In genomic region chr17:39573447-39574298, GRCh38 we compare ENCODE assay signal across 8 cellular contexts. TPM values are rescaled to one million over a fixed set of nuclear protein-coding genes. Genes with fewer than 3 reads are reported as not detected.
DNase-seq lines count a peak whose midpoint lies in the region; ATAC-seq lines count a peak whose summit lies in the region.

No MANE protein-coding gene starts in this region.

- H3K4me3 ChIP-seq in Karpas-422 (ENCODE audit: low read length) = peak overlapping the region; percentile 81

- H4K20me1 ChIP-seq in Karpas-422 (ENCODE audit: insufficient read depth, low read depth, low read length) = no peaks in the 10 kb centered on the region

- peak overlapping the region; percentile 94 for H3K4me2 ChIP-seq in Karpas-422 (ENCODE audit: low read depth, low read length, poor library complexity, severe bottlenecking)

- no peaks in the 10 kb centered on the region for H3K79me2 ChIP-seq in Karpas-422 (ENCODE audit: low read length)

- DNase-seq in ELR (ENCODE audit: low read depth) (peak; percentile 77), Karpas-422 (peak; percentile 82), T1000 (lab: John Stamatoyannopoulos, UW) (peak; percentile 61), dedifferentiated amniotic fluid mesenchymal stem cell (ENCODE audit: extremely low spot score) (peak; percentile 36), left kidney (ENCODE audit: low read depth, low spot score) (peak; percentile 93)
- DNase-seq in stimulated activated CD4-positive, alpha-beta T cell treated with anti-CD3 and anti-CD28 coated beads, Interleukin-2, amount 100 ng/mL, for 48 hours = peak; percentile 29 to 32

- H3K9me2 ChIP-seq in Karpas-422 (replicated peaks; ENCODE audit: insufficient read depth, low read length) = no peaks in the 10 kb centered on the region

- H3K4me1 ChIP-seq in Karpas-422 (ENCODE audit: low read length) = peaks cover 16% of the 10 kb centered on the region

- H3K9me3 ChIP-seq in Karpas-422 (ENCODE audit: low read length) = peaks cover 7% of the 10 kb centered on the region; the same call in 1 of the 2 replicates

- peaks cover 26% of the 10 kb centered on the region for H3K36me3 ChIP-seq in Karpas-422 (ENCODE audit: insufficient read depth, low read length)

- H2AFZ ChIP-seq in Karpas-422 (ENCODE audit: low read length) = peak overlapping the region; percentile 52; the same call in 1 of the 2 replicates

- H3K27ac ChIP-seq in Karpas-422 (ENCODE audit: low read length) = no peak overlapping the region

- ATAC-seq in GM18519 (IDR thresholded peaks at IDR 0.05; ENCODE audit: low FRiP score, unreplicated experiment) = no peak
- ATAC-seq in GM18909 (IDR thresholded peaks at IDR 0.05; ENCODE audit: poor library complexity, unreplicated experiment) = no peak

- H3K9ac ChIP-seq in Karpas-422 (ENCODE audit: low read length) = peak overlapping the region; percentile 86

- no peaks in the 10 kb centered on the region for H3K27me3 ChIP-seq in Karpas-422 (ENCODE audit: low read length)

RNA-seq across cellular contexts. Expression of gene NEUROD2, which starts 34.0 kb away (rescaled TPM):
- total RNA-seq in Karpas-422 (2014; rRNA removed; shearing (Covaris generic); ENCODE audit: low replicate concordance) = not detected in 2 replicates

RNA-seq across cellular contexts. Expression of gene PPP1R1B, which starts 53.1 kb away (rescaled TPM):
- total RNA-seq in Karpas-422 (2014; rRNA removed; shearing (Covaris generic); ENCODE audit: low replicate concordance) = not detected in 2 replicates

Comparison
In these comparisons a context has a peak if more than half of its experiments do, and no peak if none do; other contexts are left out.
1. DNase-seq: peak in every context shown above with its lines; median percentile 93 in left kidney; 82 in Karpas-422; 77 in ELR; 61 in T1000; 36 in dedifferentiated amniotic fluid mesenchymal stem cell; 30 in stimulated activated CD4-positive, alpha-beta T cell treated with anti-CD3 and anti-CD28 coated beads, Interleukin-2, amount 100 ng/mL, for 48 hours.